35 cellular contexts compared by ENCODE assay signal in the genomic region with DNA sequence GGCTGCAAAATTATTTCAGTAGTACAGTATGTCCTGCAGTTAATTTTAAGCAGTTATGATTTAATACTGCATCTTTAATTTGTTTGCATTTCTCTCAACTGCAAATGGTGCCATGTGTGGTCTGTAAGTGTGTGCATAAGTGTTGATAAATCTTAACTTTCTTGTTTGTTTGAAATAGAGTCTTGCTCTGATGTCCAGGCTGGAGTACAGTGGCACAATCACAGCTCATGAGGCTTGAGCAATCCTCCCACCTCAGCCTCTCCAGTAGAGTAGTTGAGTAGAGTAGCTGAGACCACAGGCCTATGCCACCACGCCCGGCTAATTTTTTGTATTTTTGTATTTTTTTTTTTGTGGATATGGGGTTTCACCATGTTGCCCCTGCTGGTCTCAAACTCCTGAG.
"Had no signal": no experiment of that assay in that cellular context is flagged by ENCODE, and none has a peak within 500 bp of the region (broad histone marks: within the 10 kb centered on the region; RNA-seq: fewer than 3 reads in every experiment).

No MANE protein-coding gene starts in this region.

- H3K36me3 ChIP-seq: MG63 had no signal

- H3K9me3 ChIP-seq: MG63 had no signal

- H3K27me3 ChIP-seq: MG63 had no signal

- H3K27ac ChIP-seq: KMS-11 had no signal

- H3K4me3 ChIP-seq: MG63 had no signal

- DNase-seq: Karpas-422, Kasumi-1, MG63, MM.1S, MV-4-11, NCI-H1048, NCI-H1092, NCI-H1092 treated with DMSO at 0.1 percent for 48 hours, NCI-H1105, NCI-H1105 treated with DMSO at 0.1 percent for 48 hours, NCI-H1417, NCI-H1417 treated with DMSO at 0.1 percent for 48 hours, NCI-H1436, NCI-H1436 treated with DMSO at 0.1 percent for 48 hours, NCI-H146, NCI-H1694, NCI-H1694 treated with DMSO at 0.1 percent for 48 hours, NCI-H187, NCI-H187 treated with DMSO at 0.1 percent for 48 hours, NCI-H1930, NCI-H2029, NCI-H2029 treated with DMSO at 0.1 percent for 48 hours, NCI-H2081, NCI-H2081 treated with DMSO at 0.1 percent for 48 hours, NCI-H2107, NCI-H2171, NCI-H2171 treated with DMSO at 0.1 percent for 48 hours, NCI-H2227 treated with DMSO at 0.1 percent for 48 hours, NCI-H226, NCI-H345, NCI-H446, NCI-H446 treated with DMSO at 0.1 percent for 48 hours, NCI-H510A, NCI-H510A treated with DMSO at 0.1 percent for 48 hours had no signal
